2 cellular contexts compared by ENCODE assay signal in the genomic region with DNA sequence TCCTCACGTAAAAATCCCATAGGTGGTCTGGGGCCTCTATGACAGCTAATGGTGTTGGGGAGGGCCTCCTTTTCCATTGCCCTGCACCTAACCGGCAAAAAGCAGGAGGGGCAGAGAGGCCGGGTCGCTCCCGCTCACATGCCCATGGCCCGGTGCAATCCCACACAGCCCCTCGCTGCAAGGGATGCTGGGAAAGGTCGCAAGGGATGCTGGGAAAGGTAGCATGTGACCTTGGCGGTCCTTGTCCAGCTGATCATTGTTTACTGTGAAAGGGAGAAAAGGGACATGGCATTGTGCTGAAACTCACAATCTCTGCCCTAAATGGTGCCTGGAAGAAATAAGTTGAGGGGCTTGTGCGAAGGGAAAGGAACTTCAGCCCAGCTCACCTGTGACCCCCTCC.
A peak's percentile ranks its signal among the peaks of the same experiment; 100 is the strongest.
TF ChIP-seq lines count a peak whose summit lies in the region.

No MANE protein-coding gene starts in this region.

TF ChIP-seq in IMR-90, 13 proteins besides CTCF, POLR2A, EP300 and RAD21:
- no peak for TF ChIP-seq SMC3 (IDR thresholded peaks at IDR 0.05; ENCODE audit: low read depth, low read length)
- TF ChIP-seq USF2 (IDR thresholded peaks at IDR 0.05; ENCODE audit: low read depth, low read length), result peak; percentile 39; the same call in 1 of the 2 replicates

TF ChIP-seq in K562, 482 proteins besides CTCF, POLR2A, EP300 and RAD21:
- TF ChIP-seq HOXB6 (CRISPR knock-in tag; IDR thresholded peaks at IDR 0.05; ENCODE audit: borderline replicate concordance) (no peak), PHB2 (IDR thresholded peaks at IDR 0.05; ENCODE audit: low read depth) (no peak), NRF1 (conservative IDR thresholded peaks at IDR 0.05 in 1 of 2, IDR thresholded peaks at IDR 0.05 in 1 of 2) (no peak), ZBTB33 (CRISPR knock-in tag; IDR thresholded peaks at IDR 0.05) (peak; percentile 94), HMG20A (CRISPR knock-in tag; conservative IDR thresholded peaks at IDR 0.05) (no peak), JUNB (CRISPR knock-in tag; conservative IDR thresholded peaks at IDR 0.05) (no peak), CBX2 (IDR thresholded peaks at IDR 0.05; ENCODE audit: insufficient read depth, low read length, poor library complexity, severe bottlenecking) (no peak), CXXC5 (CRISPR knock-in tag; IDR thresholded peaks at IDR 0.05) (no peak), SMARCC2 (IDR thresholded peaks at IDR 0.05; ENCODE audit: low read depth) (no peak), FOXJ3 (CRISPR knock-in tag; IDR thresholded peaks at IDR 0.05) (no peak), ZNF143 (CRISPR knock-in tag; IDR thresholded peaks at IDR 0.05) (peak; percentile 67), USF2 (CRISPR knock-in tag; IDR thresholded peaks at IDR 0.05) (peak; percentile 65), MEF2A (IDR thresholded peaks at IDR 0.05; ENCODE audit: control insufficient read depth, low read depth, low read length) (no peak), RAD51 (IDR thresholded peaks at IDR 0.05; ENCODE audit: borderline replicate concordance, low read depth) (peak; percentile 21; the same call in 1 of the 2 replicates), KAT2B (IDR thresholded peaks at IDR 0.05; ENCODE audit: low read depth, low read length) (no peak), ZNF197 (CRISPR knock-in tag; IDR thresholded peaks at IDR 0.05; ENCODE audit: low read depth) (no peak), NCOA1 (IDR thresholded peaks at IDR 0.05; ENCODE audit: low read depth) (no peak), ZNF316 (IDR thresholded peaks at IDR 0.05) (no peak), TAF15 (IDR thresholded peaks at IDR 0.05; ENCODE audit: low read depth, low read length) (no peak), NCOA6 (IDR thresholded peaks at IDR 0.05) (no peak), TOE1 (IDR thresholded peaks at IDR 0.05; ENCODE audit: borderline replicate concordance) (no peak), TOE1 (CRISPR knock-in tag; IDR thresholded peaks at IDR 0.05; ENCODE audit: borderline replicate concordance, low read depth) (no peak), CSDE1 (IDR thresholded peaks at IDR 0.05) (no peak), MAFF (IDR thresholded peaks at IDR 0.05; ENCODE audit: low read length) (no peak), RBM39 (optimal IDR thresholded peaks at IDR 0.05; ENCODE audit: low read depth, low read length) (no peak), ARNT (IDR thresholded peaks at IDR 0.05) (no peak), HDAC2 (IDR thresholded peaks at IDR 0.05) (no peak), GTF2E2 (tag; IDR thresholded peaks at IDR 0.05) (no peak), HNRNPK (IDR thresholded peaks at IDR 0.05; ENCODE audit: low read depth, low read length, poor library complexity, severe bottlenecking) (no peak), CBFA2T2 (conservative IDR thresholded peaks at IDR 0.05) (peak; percentile 34; the same call in 1 of the 2 replicates), PRMT5 (CRISPR knock-in tag; IDR thresholded peaks at IDR 0.05) (no peak), MBD2 (IDR thresholded peaks at IDR 0.05; ENCODE audit: borderline replicate concordance, low read depth) (no peak), ERF (CRISPR knock-in tag; IDR thresholded peaks at IDR 0.05) (no peak), ZNF124 (CRISPR knock-in tag; IDR thresholded peaks at IDR 0.05) (no peak), MED1 (CRISPR knock-in tag; IDR thresholded peaks at IDR 0.05; ENCODE audit: borderline replicate concordance) (no peak), ZNF174 (CRISPR knock-in tag; IDR thresholded peaks at IDR 0.05) (no peak), U2AF1 (optimal IDR thresholded peaks at IDR 0.05; ENCODE audit: low read depth, low read length) (no peak), FOXK1 (CRISPR knock-in tag; IDR thresholded peaks at IDR 0.05; ENCODE audit: borderline replicate concordance) (no peak), KDM1A (IDR thresholded peaks at IDR 0.05) (no peak), SAFB2 (IDR thresholded peaks at IDR 0.05; ENCODE audit: borderline replicate concordance, low read depth, low read length, severe bottlenecking) (no peak), ETV6 (IDR thresholded peaks at IDR 0.05; ENCODE audit: borderline replicate concordance in 1 of 2, low read depth in 2 of 2, low read length in 1 of 2) (no peak), ETV6 (CRISPR knock-in tag; IDR thresholded peaks at IDR 0.05; ENCODE audit: borderline replicate concordance) (no peak)
- TF ChIP-seq, protein P1, sequence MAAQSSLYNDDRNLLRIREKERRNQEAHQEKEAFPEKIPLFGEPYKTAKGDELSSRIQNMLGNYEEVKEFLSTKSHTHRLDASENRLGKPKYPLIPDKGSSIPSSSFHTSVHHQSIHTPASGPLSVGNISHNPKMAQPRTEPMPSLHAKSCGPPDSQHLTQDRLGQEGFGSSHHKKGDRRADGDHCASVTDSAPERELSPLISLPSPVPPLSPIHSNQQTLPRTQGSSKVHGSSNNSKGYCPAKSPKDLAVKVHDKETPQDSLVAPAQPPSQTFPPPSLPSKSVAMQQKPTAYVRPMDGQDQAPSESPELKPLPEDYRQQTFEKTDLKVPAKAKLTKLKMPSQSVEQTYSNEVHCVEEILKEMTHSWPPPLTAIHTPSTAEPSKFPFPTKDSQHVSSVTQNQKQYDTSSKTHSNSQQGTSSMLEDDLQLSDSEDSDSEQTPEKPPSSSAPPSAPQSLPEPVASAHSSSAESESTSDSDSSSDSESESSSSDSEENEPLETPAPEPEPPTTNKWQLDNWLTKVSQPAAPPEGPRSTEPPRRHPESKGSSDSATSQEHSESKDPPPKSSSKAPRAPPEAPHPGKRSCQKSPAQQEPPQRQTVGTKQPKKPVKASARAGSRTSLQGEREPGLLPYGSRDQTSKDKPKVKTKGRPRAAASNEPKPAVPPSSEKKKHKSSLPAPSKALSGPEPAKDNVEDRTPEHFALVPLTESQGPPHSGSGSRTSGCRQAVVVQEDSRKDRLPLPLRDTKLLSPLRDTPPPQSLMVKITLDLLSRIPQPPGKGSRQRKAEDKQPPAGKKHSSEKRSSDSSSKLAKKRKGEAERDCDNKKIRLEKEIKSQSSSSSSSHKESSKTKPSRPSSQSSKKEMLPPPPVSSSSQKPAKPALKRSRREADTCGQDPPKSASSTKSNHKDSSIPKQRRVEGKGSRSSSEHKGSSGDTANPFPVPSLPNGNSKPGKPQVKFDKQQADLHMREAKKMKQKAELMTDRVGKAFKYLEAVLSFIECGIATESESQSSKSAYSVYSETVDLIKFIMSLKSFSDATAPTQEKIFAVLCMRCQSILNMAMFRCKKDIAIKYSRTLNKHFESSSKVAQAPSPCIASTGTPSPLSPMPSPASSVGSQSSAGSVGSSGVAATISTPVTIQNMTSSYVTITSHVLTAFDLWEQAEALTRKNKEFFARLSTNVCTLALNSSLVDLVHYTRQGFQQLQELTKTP (IDR thresholded peaks at IDR 0.05; ENCODE audit: low read depth in 1 of 2, partially characterized antibody in 2 of 2), result peak in 1 of 2 experiments; percentile 89
- TF ChIP-seq, protein P2, sequence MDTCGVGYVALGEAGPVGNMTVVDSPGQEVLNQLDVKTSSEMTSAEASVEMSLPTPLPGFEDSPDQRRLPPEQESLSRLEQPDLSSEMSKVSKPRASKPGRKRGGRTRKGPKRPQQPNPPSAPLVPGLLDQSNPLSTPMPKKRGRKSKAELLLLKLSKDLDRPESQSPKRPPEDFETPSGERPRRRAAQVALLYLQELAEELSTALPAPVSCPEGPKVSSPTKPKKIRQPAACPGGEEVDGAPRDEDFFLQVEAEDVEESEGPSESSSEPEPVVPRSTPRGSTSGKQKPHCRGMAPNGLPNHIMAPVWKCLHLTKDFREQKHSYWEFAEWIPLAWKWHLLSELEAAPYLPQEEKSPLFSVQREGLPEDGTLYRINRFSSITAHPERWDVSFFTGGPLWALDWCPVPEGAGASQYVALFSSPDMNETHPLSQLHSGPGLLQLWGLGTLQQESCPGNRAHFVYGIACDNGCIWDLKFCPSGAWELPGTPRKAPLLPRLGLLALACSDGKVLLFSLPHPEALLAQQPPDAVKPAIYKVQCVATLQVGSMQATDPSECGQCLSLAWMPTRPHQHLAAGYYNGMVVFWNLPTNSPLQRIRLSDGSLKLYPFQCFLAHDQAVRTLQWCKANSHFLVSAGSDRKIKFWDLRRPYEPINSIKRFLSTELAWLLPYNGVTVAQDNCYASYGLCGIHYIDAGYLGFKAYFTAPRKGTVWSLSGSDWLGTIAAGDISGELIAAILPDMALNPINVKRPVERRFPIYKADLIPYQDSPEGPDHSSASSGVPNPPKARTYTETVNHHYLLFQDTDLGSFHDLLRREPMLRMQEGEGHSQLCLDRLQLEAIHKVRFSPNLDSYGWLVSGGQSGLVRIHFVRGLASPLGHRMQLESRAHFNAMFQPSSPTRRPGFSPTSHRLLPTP (IDR thresholded peaks at IDR 0.05; ENCODE audit: borderline replicate concordance, extremely low read depth, insufficient read length), result no peak
- TF ChIP-seq, protein P3, sequence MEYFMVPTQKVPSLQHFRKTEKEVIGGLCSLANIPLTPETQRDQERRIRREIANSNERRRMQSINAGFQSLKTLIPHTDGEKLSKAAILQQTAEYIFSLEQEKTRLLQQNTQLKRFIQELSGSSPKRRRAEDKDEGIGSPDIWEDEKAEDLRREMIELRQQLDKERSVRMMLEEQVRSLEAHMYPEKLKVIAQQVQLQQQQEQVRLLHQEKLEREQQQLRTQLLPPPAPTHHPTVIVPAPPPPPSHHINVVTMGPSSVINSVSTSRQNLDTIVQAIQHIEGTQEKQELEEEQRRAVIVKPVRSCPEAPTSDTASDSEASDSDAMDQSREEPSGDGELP (CRISPR knock-in tag; IDR thresholded peaks at IDR 0.05; ENCODE audit: borderline replicate concordance), result peak; percentile 34; the same call in 1 of the 2 replicates
